Comparison of ENCODE assay signal across 1 cellular context in genomic region chr1:172449012-172449584, GRCh38.
TF ChIP-seq lines count a peak whose summit lies in the region.

No MANE protein-coding gene starts in this region.

TF ChIP-seq in HepG2, 621 proteins besides CTCF, POLR2A, EP300 and RAD21 (continued from another document):
- TF ChIP-seq ZXDC (CRISPR knock-in tag; IDR thresholded peaks at IDR 0.05) (no peak), ZNF746 (CRISPR knock-in tag; IDR thresholded peaks at IDR 0.05) (no peak), MAZ (IDR thresholded peaks at IDR 0.05; ENCODE audit: borderline replicate concordance, low read depth, low read length) (no peak), MAZ (CRISPR knock-in tag; IDR thresholded peaks at IDR 0.05; ENCODE audit: low read depth) (peak; percentile 11; the same call in 1 of the 2 replicates), HDAC1 (CRISPR knock-in tag; IDR thresholded peaks at IDR 0.05) (0 out of 2 replicates have a peak, but pooled peaks have one; percentile 4), PAXIP1 (CRISPR knock-in tag; conservative IDR thresholded peaks at IDR 0.05) (peak; percentile 71; the same call in 1 of the 2 replicates), ATF7 (IDR thresholded peaks at IDR 0.05) (no peak), ATF7 (CRISPR knock-in tag; IDR thresholded peaks at IDR 0.05) (0 out of 2 replicates have a peak, but pooled peaks have one; percentile 10), ZNF552 (CRISPR knock-in tag; IDR thresholded peaks at IDR 0.05; ENCODE audit: borderline replicate concordance) (no peak), EEA1 (CRISPR knock-in tag; IDR thresholded peaks at IDR 0.05; ENCODE audit: borderline replicate concordance) (no peak), CREB1 (IDR thresholded peaks at IDR 0.05) (no peak), CREB1 (CRISPR knock-in tag; IDR thresholded peaks at IDR 0.05) (peak; percentile 40; the same call in 1 of the 2 replicates), BCL6 (CRISPR knock-in tag; IDR thresholded peaks at IDR 0.05) (0 out of 2 replicates have a peak, but pooled peaks have one; percentile 16), HNF1A (IDR thresholded peaks at IDR 0.05; ENCODE audit: low read depth) (no peak), HNF1A (CRISPR knock-in tag; IDR thresholded peaks at IDR 0.05; ENCODE audit: borderline replicate concordance) (peak; percentile 57), KDM5A (IDR thresholded peaks at IDR 0.05; ENCODE audit: borderline replicate concordance, low read length) (no peak), ZBTB44 (CRISPR knock-in tag; IDR thresholded peaks at IDR 0.05) (no peak), TEAD3 (CRISPR knock-in tag; optimal IDR thresholded peaks at IDR 0.05; ENCODE audit: borderline replicate concordance) (peak; percentile 16), ATF4 (CRISPR knock-in tag; IDR thresholded peaks at IDR 0.05) (peak in 1 of 2 experiments; percentile 59; a peak in 1 of 4 replicates), STAG1 (CRISPR knock-in tag; IDR thresholded peaks at IDR 0.05) (0 out of 2 replicates have a peak, but pooled peaks have one; percentile 1), NR2F1 (CRISPR knock-in tag; IDR thresholded peaks at IDR 0.05) (peak in 1 of 2 experiments; percentile 39; a peak in 1 of 4 replicates), HMG20A (CRISPR knock-in tag; IDR thresholded peaks at IDR 0.05; ENCODE audit: borderline replicate concordance) (peak; percentile 67), FOXA1 (IDR thresholded peaks at IDR 0.05) (no peak), FOXA1 (CRISPR knock-in tag; IDR thresholded peaks at IDR 0.05) (peak; percentile 49; the same call in 1 of the 2 replicates), SOX6 (IDR thresholded peaks at IDR 0.05) (no peak), SOX6 (CRISPR knock-in tag; IDR thresholded peaks at IDR 0.05) (peak; percentile 22; the same call in 1 of the 2 replicates), ZNF276 (CRISPR knock-in tag; IDR thresholded peaks at IDR 0.05; ENCODE audit: low read depth) (0 out of 2 replicates have a peak, but pooled peaks have one; percentile 35), PHF8 (CRISPR knock-in tag; IDR thresholded peaks at IDR 0.05) (no peak), FOXC1 (CRISPR knock-in tag; IDR thresholded peaks at IDR 0.05; ENCODE audit: borderline replicate concordance) (0 out of 2 replicates have a peak, but pooled peaks have one; percentile 10), ZNF574 (CRISPR knock-in tag; IDR thresholded peaks at IDR 0.05) (0 out of 2 replicates have a peak, but pooled peaks have one; percentile 12), SP140L (CRISPR knock-in tag; IDR thresholded peaks at IDR 0.05; ENCODE audit: borderline replicate concordance) (no peak), KMT2B (CRISPR knock-in tag; IDR thresholded peaks at IDR 0.05) (peak; percentile 42; the same call in 1 of the 2 replicates)
